In the genomic region with DNA sequence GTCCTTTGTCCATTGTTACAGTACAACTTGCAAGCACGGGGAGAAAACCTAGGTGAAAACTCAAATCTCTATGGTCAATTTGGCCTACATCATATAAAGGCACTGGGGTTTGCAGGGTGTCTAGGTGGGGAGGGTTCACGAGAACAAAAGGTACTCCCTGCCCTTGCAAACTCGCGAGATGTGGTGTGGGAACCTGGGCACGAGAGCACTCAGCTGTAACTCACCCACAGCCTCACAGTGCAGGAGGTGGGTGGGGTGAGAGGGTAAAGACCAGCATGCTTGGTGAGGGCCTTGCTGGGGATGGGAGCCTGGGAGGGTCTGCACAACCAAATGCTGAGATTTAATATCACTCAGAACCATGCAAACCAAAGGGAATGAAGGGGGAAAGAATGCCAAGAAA, we compare ENCODE assay signal across 33 cellular contexts. TPM values are rescaled to one million over a fixed set of nuclear protein-coding genes. Genes with fewer than 3 reads are reported as not detected.
A peak's percentile ranks its signal among the peaks of the same experiment; 100 is the strongest.
DNase-seq lines count a peak whose midpoint lies in the region; ATAC-seq, FAIRE-seq and TF ChIP-seq lines count a peak whose summit lies in the region.
"Had no signal": no experiment of that assay in that cellular context is flagged by ENCODE, and none has a peak within 500 bp of the region (broad histone marks: within the 10 kb centered on the region; RNA-seq: fewer than 3 reads in every experiment).

No MANE protein-coding gene starts in this region.

- TF ChIP-seq CTCF in Peyer's patch (IDR thresholded peaks at IDR 0.05), result no peak

- H3K9me3 Mint-ChIP-seq in memory B cell, result peaks cover 2% of the 10 kb centered on the region
- peaks cover 3 to 13% of the 10 kb centered on the region in 2 donors for H3K9me3 Mint-ChIP-seq in stimulated activated naive B cell treated with anti-CD40 and anti-IgM and Interleukin-4, amounts not matched to agents 10 μg/mL and 1 μg/mL and 100 μg/mL, for 72 hours
- H3K9me3 Mint-ChIP-seq: activated CD4-positive, alpha-beta T cell treated with anti-CD3 and anti-CD28 coated beads, Interleukin-2, amount 10 ng/mL, durations not matched to agents 7 days and 5 days; GM23338; type B pancreatic cell had no signal

- H3K4me3 ChIP-seq in Peyer's patch, result no peak overlapping the region
- H3K4me3 ChIP-seq: gastrocnemius medialis, GM23338, hepatocyte, lung, right atrium auricular region had no signal

- peak overlapping the region; percentile 93 for H3K27ac Mint-ChIP-seq in memory B cell
- H3K27ac Mint-ChIP-seq in stimulated activated naive B cell treated with anti-CD40 and anti-IgM and Interleukin-4, amounts not matched to agents 10 μg/mL and 1 μg/mL and 100 μg/mL, for 72 hours, result peak overlapping the region; percentile 94
- H3K27ac Mint-ChIP-seq: activated CD4-positive, alpha-beta T cell treated with anti-CD3 and anti-CD28 coated beads, Interleukin-2, amount 10 ng/mL, durations not matched to agents 7 days and 5 days; GM23338; type B pancreatic cell had no signal

- ATAC-seq in memory B cell (ENCODE audit: low read depth), result peak; percentile 28
- peak; percentile 41 to 61 for ATAC-seq in stimulated activated naive B cell treated with anti-CD40 and anti-IgM and Interleukin-4, amounts not matched to agents 10 μg/mL and 1 μg/mL and 100 μg/mL, for 72 hours (replicated peaks)
- ATAC-seq: gastrocnemius medialis, GM23338 had no signal

- H3K36me3 ChIP-seq in Peyer's patch, result peaks cover 0 to 11% (median 0%) of the 10 kb centered on the region in 3 donors

- peaks cover 0 to 6% (median 2%) of the 10 kb centered on the region in 4 donors for H3K4me1 ChIP-seq in Peyer's patch
- H3K4me1 ChIP-seq: Caco-2, gastrocnemius medialis, right atrium auricular region had no signal

- no peaks in the 10 kb centered on the region for H3K27me3 ChIP-seq in Peyer's patch
- H3K27me3 ChIP-seq: gastrocnemius medialis, hepatocyte, right atrium auricular region had no signal

- FAIRE-seq in GM19239 (lab: Jason Lieb, UNC) (peak; percentile 93), GM12892 (lab: Jason Lieb, UNC) (no peak)
- FAIRE-seq: bronchial epithelial cell, RCC 7860 had no signal

- peak overlapping the region; percentile 53 for H3K4me3 Mint-ChIP-seq in memory B cell
- peak overlapping the region; percentile 37 to 41 for H3K4me3 Mint-ChIP-seq in stimulated activated naive B cell treated with anti-CD40 and anti-IgM and Interleukin-4, amounts not matched to agents 10 μg/mL and 1 μg/mL and 100 μg/mL, for 72 hours
- H3K4me3 Mint-ChIP-seq: activated CD4-positive, alpha-beta T cell treated with anti-CD3 and anti-CD28 coated beads, Interleukin-2, amount 10 ng/mL, durations not matched to agents 7 days and 5 days; GM23338; type B pancreatic cell had no signal

- TF ChIP-seq POLR2A in Peyer's patch (IDR thresholded peaks at IDR 0.05) (no peak), GM12892 (IDR thresholded peaks at IDR 0.05; ENCODE audit: low read depth, low read length) (no peak; the same call in 1 of the 2 replicates)

- no peak for DNase-seq in GM19239 (ENCODE audit: insufficient read length, low spot score)
- DNase-seq in Peyer's patch, result peak in 2 of 3 donors; percentile 51 to 67
- DNase-seq in memory B cell (ENCODE audit: low spot score in 2 of 2), result no peak
- DNase-seq in stimulated activated naive B cell treated with anti-CD40 and anti-IgM and Interleukin-4, amounts not matched to agents 10 μg/mL and 1 μg/mL and 100 μg/mL, for 72 hours, result no peak
- DNase-seq in iPS-NIHi11 (ENCODE audit: low spot score), result no peak
- no peak for DNase-seq in NCI-H524 (lab: John Stamatoyannopoulos, UW)
- no peak for DNase-seq in GM12892 (ENCODE audit: insufficient read length)
- DNase-seq: activated CD4-positive, alpha-beta T cell treated with anti-CD3 and anti-CD28 coated beads, Interleukin-2, amount 10 ng/mL, durations not matched to agents 7 days and 5 days; activated effector memory CD4-positive, alpha-beta T cell treated with Interleukin-2 at 50 U/mL for 16 hours; aorta; Caco-2; DMS53; gastrocnemius medialis; MM.1S; NCI-H1105 treated with DMSO at 0.1 percent for 48 hours; NCI-H1930; NCI-H2171 treated with DMSO at 0.1 percent for 48 hours; NCI-H526 treated with DMSO at 0.1 percent for 48 hours; SIG-M5; stimulated activated CD4-positive, alpha-beta T cell treated with anti-CD3 and anti-CD28 coated beads, Interleukin-2, amount 100 ng/mL, for 24 hours; T-helper 9 cell had no signal

- peak overlapping the region in 2 of 4 donors; percentile 52 to 80 for H3K27ac ChIP-seq in Peyer's patch
- H3K27ac ChIP-seq: C4-2B, gastrocnemius medialis, hepatocyte, HL-60, KMS-11 had no signal

- no peaks in the 10 kb centered on the region for H3K27me3 Mint-ChIP-seq in memory B cell
- H3K27me3 Mint-ChIP-seq in stimulated activated naive B cell treated with anti-CD40 and anti-IgM and Interleukin-4, amounts not matched to agents 10 μg/mL and 1 μg/mL and 100 μg/mL, for 72 hours, result no peaks in the 10 kb centered on the region
- H3K27me3 Mint-ChIP-seq: activated CD4-positive, alpha-beta T cell treated with anti-CD3 and anti-CD28 coated beads, Interleukin-2, amount 10 ng/mL, durations not matched to agents 7 days and 5 days; activated naive CD8-positive, alpha-beta T cell; type B pancreatic cell had no signal

- H3K4me1 Mint-ChIP-seq in memory B cell, result peaks cover 56% of the 10 kb centered on the region
- peaks cover 59 to 78% of the 10 kb centered on the region in 2 donors for H3K4me1 Mint-ChIP-seq in stimulated activated naive B cell treated with anti-CD40 and anti-IgM and Interleukin-4, amounts not matched to agents 10 μg/mL and 1 μg/mL and 100 μg/mL, for 72 hours
- H3K4me1 Mint-ChIP-seq: GM23338 had no signal

- no peaks in the 10 kb centered on the region for H3K9me3 ChIP-seq in Peyer's patch
- H3K9me3 ChIP-seq: Caco-2, gastrocnemius medialis, right atrium auricular region had no signal

- peaks cover 61% of the 10 kb centered on the region for H3K36me3 Mint-ChIP-seq in memory B cell
- peaks cover 35 to 78% of the 10 kb centered on the region in 2 donors for H3K36me3 Mint-ChIP-seq in stimulated activated naive B cell treated with anti-CD40 and anti-IgM and Interleukin-4, amounts not matched to agents 10 μg/mL and 1 μg/mL and 100 μg/mL, for 72 hours

RNA-seq across cellular contexts. Expression of a gene that starts 18.4 kb away (rescaled TPM):
- 10 to 100 TPM; 10.2 to 23.9 (median 18.5) TPM for total RNA-seq in Peyer's patch
- 4.2 TPM for polyA plus RNA-seq in GM12892 (2012; ENCODE audit: missing spikeins)

RNA-seq across cellular contexts. Expression of a gene that starts 24.6 kb away (rescaled TPM):
- total RNA-seq in Peyer's patch, result 10 to 100 TPM in 1 of 4 donors, 1 to 10 TPM in 1, under 1 TPM in 1, not detected in 1; 0.35 to 16.5 (median 1.5) TPM
- polyA plus RNA-seq in GM12892 (2012; ENCODE audit: missing spikeins), result 91.2 TPM
- total RNA-seq: activated CD4-positive, alpha-beta T cell treated with anti-CD3 and anti-CD28 coated beads, Interleukin-2, amount 10 ng/mL, durations not matched to agents 7 days and 5 days; bronchial epithelial cell; Caco-2; G401; GM23338 had no signal

Comparison
In these comparisons a context has a peak if more than half of its experiments do, and no peak if none do; other contexts are left out.
1. DNase-seq: peak in Peyer's patch (2 of 3); none in GM19239 (single experiment), memory B cell (0 of 2), stimulated activated naive B cell treated with anti-CD40 and anti-IgM and Interleukin-4, amounts not matched to agents 10 μg/mL and 1 μg/mL and 100 μg/mL, for 72 hours (single experiment), iPS-NIHi11 (single experiment), NCI-H524 (0 of 2) and GM12892 (single experiment).